22 cellular contexts compared by ENCODE assay signal in the genomic region with DNA sequence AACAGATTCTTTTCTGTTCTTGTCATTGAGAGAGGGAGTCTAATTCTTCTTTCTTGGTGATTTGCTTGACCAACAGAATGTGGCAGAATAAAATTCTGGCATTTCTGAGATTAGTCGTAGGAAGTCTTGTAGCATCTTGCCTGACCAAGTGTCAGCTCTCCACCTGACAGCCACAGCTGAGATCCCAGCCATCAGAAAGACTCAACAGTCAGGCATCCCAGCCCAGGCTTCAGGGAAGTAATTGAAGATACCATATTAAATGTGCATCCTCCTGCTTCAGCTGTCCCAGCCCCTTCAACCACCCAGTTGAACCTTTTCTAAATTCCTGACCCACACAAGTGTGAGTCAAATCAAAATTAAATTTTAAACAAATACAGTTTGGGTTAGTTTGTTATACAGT.
"Had no signal": no experiment of that assay in that cellular context is flagged by ENCODE, and none has a peak within 500 bp of the region (broad histone marks: within the 10 kb centered on the region; RNA-seq: fewer than 3 reads in every experiment).

No MANE protein-coding gene starts in this region.

- ATAC-seq: HepG2, Panc1, PC-3, Right ventricle myocardium inferior had no signal

- H3K27ac ChIP-seq: SJSA1, SK-N-MC had no signal

- DNase-seq: IMR-90; Karpas-422; KG1; MG63; NCI-H1092 treated with DMSO at 0.1 percent for 48 hours; NCI-H1436; NCI-H187; NCI-H2029; NCI-H2081 treated with DMSO at 0.1 percent for 48 hours; NCI-H2171 treated with DMSO at 0.1 percent for 48 hours; NCI-H2227 treated with DMSO at 0.1 percent for 48 hours; NCI-H524; NCI-H526 treated with DMSO at 0.1 percent for 48 hours; NCI-H774; NK-92 treated with Interleukin-12 subunit alpha and Interleukin-12 subunit beta, amount 100 ng/mL, for 24 hours; PC-3; SHP77 treated with DMSO at 0.1 percent for 48 hours had no signal

- H3K9me3 ChIP-seq: MG63, SJSA1 had no signal

- H3K4me3 ChIP-seq: MG63, SJSA1, SK-N-MC had no signal

- H3K27me3 ChIP-seq: MG63, SJSA1 had no signal

- H3K36me3 ChIP-seq: MG63, SJSA1 had no signal
